17 cellular contexts compared by ENCODE assay signal in the genomic region with DNA sequence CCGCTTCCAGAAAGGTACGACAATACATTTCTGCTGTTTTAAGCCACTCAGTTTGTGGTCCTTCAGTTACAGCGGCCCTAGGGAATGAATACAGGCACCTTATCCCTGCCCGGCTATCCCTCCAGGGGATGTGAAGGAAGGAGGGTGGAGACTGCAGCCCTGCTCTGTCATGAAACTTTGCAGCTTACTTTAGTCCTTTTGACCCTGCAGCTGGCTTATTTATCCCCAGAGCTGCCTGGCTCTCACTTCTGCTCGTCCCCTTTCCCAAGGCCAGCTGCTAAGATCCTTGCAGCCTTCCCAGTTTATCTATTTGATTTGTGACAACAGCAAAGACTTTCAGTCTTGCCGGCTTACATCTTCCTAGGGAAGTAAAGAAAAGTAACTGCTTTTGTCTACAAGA. TPM values are rescaled to one million over a fixed set of nuclear protein-coding genes. Genes with fewer than 3 reads are reported as not detected.
DNase-seq lines count a peak whose midpoint lies in the region; ATAC-seq and TF ChIP-seq lines count a peak whose summit lies in the region.
"Had no signal": no experiment of that assay in that cellular context is flagged by ENCODE, and none has a peak within 500 bp of the region (broad histone marks: within the 10 kb centered on the region; RNA-seq: fewer than 3 reads in every experiment).

No MANE protein-coding gene starts in this region.

- H3K27ac ChIP-seq in right atrium auricular region (no peak overlapping the region), mesendoderm (ENCODE audit: low read depth, low read length) (peak overlapping the region; percentile 20)
- H3K27ac ChIP-seq: A549, C4-2B, HL-60 had no signal

- no peak for TF ChIP-seq CTCF in right atrium auricular region (IDR thresholded peaks at IDR 0.05)

- peak; percentile 65 for ATAC-seq in left ventricle myocardium superior
- no peak for ATAC-seq in HG03159 (IDR thresholded peaks at IDR 0.05; ENCODE audit: unreplicated experiment)
- ATAC-seq: A549, HCT116 had no signal

- no CpG with 5 or more reads among the region's 6 CpGs for WGBS in mesendoderm (ENCODE audit: extremely low coverage, insufficient coverage, low lambda C conversion rate)

- no peak overlapping the region for H2BK5ac ChIP-seq in mesendoderm (ENCODE audit: low read length)

- no peak overlapping the region for H3K4me2 ChIP-seq in mesendoderm (ENCODE audit: low read length)
- H3K4me2 ChIP-seq: A549 had no signal

- H3K23ac ChIP-seq in mesendoderm (ENCODE audit: low read length): no peak overlapping the region

- no peaks in the 10 kb centered on the region for H3K79me1 ChIP-seq in mesendoderm (ENCODE audit: low read length)

- intact Hi-C loops in left ventricle myocardium superior (cut with micrococcal nuclease): no loop called here

- H4K8ac ChIP-seq in mesendoderm (ENCODE audit: low read depth, low read length): no peak overlapping the region

- H2BK120ac ChIP-seq in mesendoderm (ENCODE audit: low read depth, low read length): no peak overlapping the region

- H2BK15ac ChIP-seq in mesendoderm (replicated peaks; ENCODE audit: low read depth): no peak overlapping the region

- no peak overlapping the region for H3K9ac ChIP-seq in mesendoderm (ENCODE audit: low read length)

- peak overlapping the region; percentile 71 for H3K4ac ChIP-seq in mesendoderm (ENCODE audit: low read depth, low read length)

- H2AK5ac ChIP-seq in mesendoderm (ENCODE audit: low read length): no peak overlapping the region

- H3K4me1 ChIP-seq in right atrium auricular region: peaks cover 0 to 16% of the 10 kb centered on the region in 2 donors
- peaks cover 13% of the 10 kb centered on the region for H3K4me1 ChIP-seq in mesendoderm (ENCODE audit: control insufficient read depth, low read depth, low read length)
- H3K4me1 ChIP-seq: A549, BE2C had no signal

- H3K18ac ChIP-seq in mesendoderm (ENCODE audit: low read length): no peak overlapping the region

- no peak for DNase-seq in left ventricle myocardium superior
- DNase-seq in right atrium auricular region (ENCODE audit: low spot score): no peak
- DNase-seq in SK-N-DZ (ENCODE audit: low spot score): peak; percentile 6
- peak; percentile 59 for DNase-seq in mesendoderm
- no peak for DNase-seq in MV-4-11 (lab: John Stamatoyannopoulos, UW)
- DNase-seq in activated effector memory CD4-positive, alpha-beta T cell treated with Interleukin-2 at 50 U/mL for 16 hours: no peak
- DNase-seq: BE2C; CD4-positive, alpha-beta memory T cell; DMS153; DMS79 treated with DMSO at 0.1 percent for 48 hours; EL; GDM1 had no signal

- no peak overlapping the region for H4K5ac ChIP-seq in mesendoderm (ENCODE audit: low read length)

- no peak overlapping the region for H3K56ac ChIP-seq in mesendoderm (ENCODE audit: low read length)

- no peaks in the 10 kb centered on the region for H3K9me3 ChIP-seq in right atrium auricular region
- H3K9me3 ChIP-seq: A549, BE2C had no signal

- H3K4me3 ChIP-seq in right atrium auricular region: no peak overlapping the region
- no peak overlapping the region for H3K4me3 ChIP-seq in mesendoderm (ENCODE audit: low read length)
- H3K4me3 ChIP-seq: A549 had no signal

- no peaks in the 10 kb centered on the region for H3K27me3 ChIP-seq in right atrium auricular region
- H3K27me3 ChIP-seq in mesendoderm (ENCODE audit: insufficient read depth, low read length, poor library complexity): no peaks in the 10 kb centered on the region
- H3K27me3 ChIP-seq: BE2C had no signal

- no peaks in the 10 kb centered on the region for H3K79me2 ChIP-seq in mesendoderm (ENCODE audit: control insufficient read depth, insufficient read depth, low read length)

- no peaks in the 10 kb centered on the region for H3K36me3 ChIP-seq in right atrium auricular region
- no peaks in the 10 kb centered on the region for H3K36me3 ChIP-seq in mesendoderm (ENCODE audit: control insufficient read depth, insufficient read depth, low read length)
- H3K36me3 ChIP-seq: BE2C had no signal

RNA-seq across cellular contexts. Expression of gene SC5D, which starts 55.2 kb away (rescaled TPM):
- total RNA-seq in left ventricle myocardium superior (20.7 TPM), right atrium auricular region (10 to 100 TPM; 21.6 to 22.1 TPM)
- polyA plus RNA-seq in SK-N-DZ (2014; cell fraction: cytosol; rRNA removed): 17.2 and 21.5 TPM in 2 replicates
- polyA plus RNA-seq in SK-N-DZ (2014; cell fraction: nucleus; rRNA removed): 10.2 and 14.9 TPM in 2 replicates
- 110 TPM for polyA plus RNA-seq in mesendoderm (2013, experiment 1 of 2)
- 110 TPM for polyA plus RNA-seq in mesendoderm (2013, experiment 2 of 2)

Comparison
In these comparisons a context has a peak if more than half of its experiments do, and no peak if none do; other contexts are left out.
1. DNase-seq: peak in SK-N-DZ (single experiment) and mesendoderm (single experiment); none in left ventricle myocardium superior (single experiment), right atrium auricular region (single experiment), MV-4-11 (single experiment) and activated effector memory CD4-positive, alpha-beta T cell treated with Interleukin-2 at 50 U/mL for 16 hours (single experiment).